2 cellular contexts compared by ENCODE assay signal in the genomic region with DNA sequence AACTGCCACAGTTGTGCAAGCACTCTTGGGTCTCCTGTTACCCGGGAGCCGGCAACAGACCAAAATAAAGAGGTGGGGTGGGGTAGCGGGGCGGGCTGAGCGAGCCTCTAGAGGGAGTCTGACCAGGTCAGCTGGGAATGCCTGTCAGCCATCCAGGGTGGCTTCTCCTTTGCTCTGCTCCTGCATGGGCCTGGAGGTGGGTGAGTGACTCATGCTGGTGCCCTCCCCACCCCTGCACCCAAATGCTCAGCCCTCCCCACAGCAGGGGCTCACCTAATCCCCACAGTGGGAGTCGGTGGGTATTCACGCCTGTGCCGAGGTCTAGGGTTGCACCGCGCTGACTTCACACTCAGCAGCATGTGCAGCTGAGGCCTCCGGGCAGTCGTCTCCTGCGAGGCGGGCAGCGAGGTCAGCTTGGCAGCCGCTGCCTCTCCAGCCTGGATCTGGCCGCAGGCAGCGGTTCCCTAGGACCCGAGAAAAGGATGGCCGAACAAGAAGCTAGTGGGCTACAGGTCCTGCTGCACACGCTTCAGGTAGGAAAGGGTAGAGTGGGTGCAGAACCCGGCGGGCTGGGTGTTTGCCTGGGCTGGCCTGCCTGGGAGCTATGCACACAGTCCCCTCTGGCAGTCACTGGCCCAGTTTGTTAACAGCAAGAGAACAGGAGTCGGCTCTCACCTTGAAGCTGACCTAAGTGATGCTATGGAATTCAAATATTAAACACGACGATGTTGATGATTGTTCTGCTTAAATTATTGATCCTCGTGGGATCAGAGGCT.
TF ChIP-seq lines count a peak whose summit lies in the region.

A gene (plus strand): TSS at position 381 of the 776 bp plus-strand sequence.

TF ChIP-seq in HEK293, 187 proteins besides CTCF, POLR2A, EP300 and RAD21 (continued from another document):
- TF ChIP-seq ZIC2 (tag by site-specific recombination; IDR thresholded peaks at IDR 0.05) (peak; percentile 38; the same call in 1 of the 2 replicates), EGR2 (tag by site-specific recombination; IDR thresholded peaks at IDR 0.05; ENCODE audit: low read depth) (peak; percentile 29; the same call in 1 of the 2 replicates)

TF ChIP-seq in GM12891, 5 proteins besides CTCF, POLR2A, EP300 and RAD21 (continued from another document):
- TF ChIP-seq SPI1 (IDR thresholded peaks at IDR 0.05; ENCODE audit: low read depth, low read length) (no peak), POU2F2 (IDR thresholded peaks at IDR 0.05; ENCODE audit: low read depth, low read length) (no peak)
TF ChIP-seq in GM12891: peak in this region for 0.
